ENCODE assay signal across 20 cellular contexts in genomic region chr6:17001188-17001587, GRCh38.
A peak's percentile ranks its signal among the peaks of the same experiment; 100 is the strongest.
DNase-seq lines count a peak whose midpoint lies in the region; ATAC-seq, FAIRE-seq and TF ChIP-seq lines count a peak whose summit lies in the region.
"Had no signal": no experiment of that assay in that cellular context is flagged by ENCODE, and none has a peak within 500 bp of the region (broad histone marks: within the 10 kb centered on the region; RNA-seq: fewer than 3 reads in every experiment).

No MANE protein-coding gene starts in this region.

- H3K4me1 Mint-ChIP-seq in GM23338 (no peaks in the 10 kb centered on the region), natural killer cell (no peaks in the 10 kb centered on the region)

- H3K9me3 ChIP-seq in A673 (ENCODE audit: low read depth, low read length, poor library complexity, severe bottlenecking) (no peaks in the 10 kb centered on the region), pancreas (no peaks in the 10 kb centered on the region)
- H3K9me3 ChIP-seq: MG63, stomach had no signal

- H3K9me3 Mint-ChIP-seq in GM23338 (no peaks in the 10 kb centered on the region), natural killer cell (peaks cover 0 to 2% of the 10 kb centered on the region in 2 donors)

- FAIRE-seq in pancreas (lab: Jason Lieb, UNC) = no peak
- FAIRE-seq: RCC 7860, urothelium cell line had no signal

- no peaks in the 10 kb centered on the region for H3F3A ChIP-seq in GM23338 (replicated peaks; ENCODE audit: low read depth)

- H3K4me3 ChIP-seq in A673 (ENCODE audit: low read depth, low read length, poor library complexity, severe bottlenecking) (no peak overlapping the region), GM23338 (no peak overlapping the region), fibroblast of mammary gland (ENCODE audit: control insufficient read depth, low read depth, low read length) (no peak overlapping the region), pancreas (no peak overlapping the region)
- H3K4me3 ChIP-seq: MG63, stomach had no signal

- no peak overlapping the region for H3K4me2 ChIP-seq in GM23338

- WGBS in pancreas, 2 donors = 80 to 97% methylated on average over 1 of the region's 1 CpG

- POLR2A ChIA-PET in A673 (lab: Charles Lee; ENCODE audit: low non-redundant PET) = no interaction called here

- no peaks in the 10 kb centered on the region for H3K79me2 ChIP-seq in GM23338 (replicated peaks; ENCODE audit: insufficient read depth)

- peak; percentile 68 for TF ChIP-seq CTCF in A673 (conservative IDR thresholded peaks at IDR 0.05; ENCODE audit: low read depth, low read length)
- peak; percentile 29 to 36 for TF ChIP-seq CTCF in GM23338 (conservative IDR thresholded peaks at IDR 0.05; ENCODE audit: low read depth in 2 of 2)
- TF ChIP-seq CTCF in fibroblast of mammary gland (conservative IDR thresholded peaks at IDR 0.05; ENCODE audit: control insufficient read depth, insufficient read depth, low read depth, low read length) = peak; percentile 22
- no peak for TF ChIP-seq CTCF in pancreas (IDR thresholded peaks at IDR 0.05)
- TF ChIP-seq CTCF in natural killer cell (IDR thresholded peaks at IDR 0.05) = no peak

- CTCF ChIA-PET in A673 (lab: Charles Lee) = interaction anchor here (1.0 to 1.2 kb wide), 3 partner anchors 85 to 581 kb away, joined by 3 to 6 read pairs (median 5); no protein-coding TSS in a partner anchor

- no peak for ATAC-seq in GM23338
- ATAC-seq in HG02759 (IDR thresholded peaks at IDR 0.05; ENCODE audit: unreplicated experiment) = no peak
- no peak for ATAC-seq in pancreas
- ATAC-seq in natural killer cell = no peak

- no peak overlapping the region for H2AFZ ChIP-seq in GM23338

- H3K36me3 ChIP-seq in A673 (ENCODE audit: insufficient read depth, low read length, poor library complexity, severe bottlenecking) (no peaks in the 10 kb centered on the region), GM23338 (ENCODE audit: insufficient read depth) (no peaks in the 10 kb centered on the region), pancreas (no peaks in the 10 kb centered on the region)
- H3K36me3 ChIP-seq: MG63, stomach, WERI-Rb-1 had no signal

- H3K27ac ChIP-seq in A673 (ENCODE audit: low read depth, low read length, poor library complexity, severe bottlenecking) (no peak overlapping the region), GM23338 (ENCODE audit: low read depth) (no peak overlapping the region), pancreas (no peak overlapping the region), substantia nigra (ENCODE audit: low read depth, low read length, poor library complexity, severe bottlenecking) (no peak overlapping the region)
- H3K27ac ChIP-seq: stomach, WERI-Rb-1 had no signal

- H3K4me3 Mint-ChIP-seq in GM23338 (no peak overlapping the region), natural killer cell (no peak overlapping the region)

- H3K27me3 ChIP-seq in A673 (replicated peaks; ENCODE audit: insufficient read depth, low read depth, low read length, poor library complexity) (no peaks in the 10 kb centered on the region), GM23338 (ENCODE audit: insufficient read depth) (no peaks in the 10 kb centered on the region), pancreas (no peaks in the 10 kb centered on the region)
- H3K27me3 ChIP-seq: MG63, stomach had no signal

- H3K4me1 ChIP-seq in A673 (ENCODE audit: insufficient read depth, low read length, poor library complexity, severe bottlenecking) (peaks cover 22% of the 10 kb centered on the region), GM23338 (ENCODE audit: insufficient read depth) (no peaks in the 10 kb centered on the region), pancreas (peaks cover 6 to 9% (median 9%) of the 10 kb centered on the region in 3 donors)

- intact Hi-C loops in A673 (cut with micrococcal nuclease; ENCODE audit: unreplicated experiment) = loop anchor here (10.0 kb wide), 1 partner anchor 666 kb away; no protein-coding TSS in a partner anchor
- intact Hi-C loops in pancreas (cut with DNase I) = no loop called here
- intact Hi-C loops in natural killer cell (cut with micrococcal nuclease) = no loop called here

- no peaks in the 10 kb centered on the region for H3K9me2 ChIP-seq in GM23338 (ENCODE audit: insufficient read depth)

- DNase-seq in A673 (ENCODE audit: low spot score) (peak; percentile 74), GM23338 (ENCODE audit: low spot score) (no peak), RPMI7951 (ENCODE audit: low read depth) (peak; percentile 42), fibroblast of mammary gland (ENCODE audit: low read depth) (no peak), pancreas (no peak), natural killer cell (no peak), substantia nigra (lab: John Stamatoyannopoulos, UW) (no peak)
- DNase-seq: ACHN; activated effector memory CD4-positive, alpha-beta T cell treated with Interleukin-2 at 50 U/mL for 16 hours; amygdala; Calu3; erythroblast; MG63; NCI-H2081; NCI-H524 treated with DMSO at 0.1 percent for 48 hours; stomach; WERI-Rb-1 had no signal

- H3K27me3 Mint-ChIP-seq in GM23338 (ENCODE audit: insufficient read depth, low read depth, poor library complexity) = peaks cover 2% of the 10 kb centered on the region
- H3K27me3 Mint-ChIP-seq in natural killer cell (ENCODE audit: low read depth in 2 of 2) = peaks cover 41 to 70% of the 10 kb centered on the region in 2 donors

- no TSS peak for BruUV-seq in A673 (replicated peaks; lab: Mats Ljungman, UMichigan)

- H3K36me3 Mint-ChIP-seq in GM23338 (ENCODE audit: low read depth) (no peaks in the 10 kb centered on the region), natural killer cell (no peaks in the 10 kb centered on the region)

- H3K27ac Mint-ChIP-seq in GM23338 = no peak overlapping the region
- H3K27ac Mint-ChIP-seq in natural killer cell = no peak overlapping the region

- H4K20me1 ChIP-seq in GM23338 (replicated peaks; ENCODE audit: insufficient read depth) = no peaks in the 10 kb centered on the region

TF ChIP-seq in GM23338, 12 proteins besides CTCF, POLR2A, EP300 and RAD21 (continues in another document):
- TF ChIP-seq EZH2phosphoT487 (IDR thresholded peaks at IDR 0.05; ENCODE audit: unreplicated experiment) = no peak
- TF ChIP-seq CREB1 (CRISPR knock-in tag; IDR thresholded peaks at IDR 0.05; ENCODE audit: low read depth) = no peak
- TF ChIP-seq POLR2AphosphoS5 (IDR thresholded peaks at IDR 0.05; ENCODE audit: low read depth) = no peak
- TF ChIP-seq NANOG (IDR thresholded peaks at IDR 0.05; ENCODE audit: borderline replicate concordance) = no peak
- TF ChIP-seq ZNF114 (CRISPR knock-in tag; IDR thresholded peaks at IDR 0.05) = no peak
- no peak for TF ChIP-seq ZNF331 (CRISPR knock-in tag; IDR thresholded peaks at IDR 0.05; ENCODE audit: low read depth)
- TF ChIP-seq ZNF462 (CRISPR knock-in tag; IDR thresholded peaks at IDR 0.05) = no peak
- TF ChIP-seq STAT1 (IDR thresholded peaks at IDR 0.05; ENCODE audit: unreplicated experiment) = no peak

Comparison
In these comparisons a context has a peak if more than half of its experiments do, and no peak if none do; other contexts are left out.
1. DNase-seq: peak in A673 (single experiment) and RPMI7951 (single experiment); none in GM23338 (single experiment), fibroblast of mammary gland (single experiment), pancreas (0 of 6), natural killer cell (single experiment) and substantia nigra (0 of 49).
2. CTCF ChIP-seq: peak in A673 (single experiment), GM23338 (2 of 2) and fibroblast of mammary gland (single experiment); none in pancreas (0 of 4) and natural killer cell (single experiment).